Comparison of ENCODE assay signal across 11 cellular contexts in genomic region chr6:140078552-140079126, GRCh38.
DNase-seq lines count a peak whose midpoint lies in the region; ATAC-seq and TF ChIP-seq lines count a peak whose summit lies in the region.
"Had no signal": no experiment of that assay in that cellular context is flagged by ENCODE, and none has a peak within 500 bp of the region (broad histone marks: within the 10 kb centered on the region; RNA-seq: fewer than 3 reads in every experiment).

No MANE protein-coding gene starts in this region.

- DNase-seq in HFF-Myc (ENCODE audit: extremely low read depth, low read depth) = peak; percentile 96
- DNase-seq in cardiac fibroblast (ENCODE audit: low read depth in 2 of 2) = peak; percentile 91 to 96
- peak; percentile 37 for DNase-seq in kidney tubule cell (ENCODE audit: low spot score)
- DNase-seq in superior temporal gyrus (ENCODE audit: extremely low spot score) = peak; percentile 45
- DNase-seq in activated naive CD8-positive, alpha-beta T cell treated with anti-CD3 and anti-CD28 coated beads for 36 hours = no peak
- DNase-seq: activated CD8-positive, alpha-beta memory T cell treated with anti-CD3 and anti-CD28 coated beads, Interleukin-2, amount 10 ng/mL, durations not matched to agents 7 days and 5 days; GDM1 had no signal

- no peak overlapping the region for H3K27ac Mint-ChIP-seq in activated naive CD8-positive, alpha-beta T cell treated with anti-CD3 and anti-CD28 coated beads for 36 hours
- H3K27ac Mint-ChIP-seq: activated CD8-positive, alpha-beta memory T cell treated with anti-CD3 and anti-CD28 coated beads, Interleukin-2, amount 10 ng/mL, durations not matched to agents 7 days and 5 days had no signal

- H3K36me3 Mint-ChIP-seq in activated naive CD8-positive, alpha-beta T cell treated with anti-CD3 and anti-CD28 coated beads for 36 hours = no peaks in the 10 kb centered on the region
- H3K36me3 Mint-ChIP-seq: activated CD8-positive, alpha-beta memory T cell treated with anti-CD3 and anti-CD28 coated beads, Interleukin-2, amount 10 ng/mL, durations not matched to agents 7 days and 5 days had no signal

- ATAC-seq in HG02642 (IDR thresholded peaks at IDR 0.05; ENCODE audit: poor library complexity, unreplicated experiment) (no peak), GM21576 (IDR thresholded peaks at IDR 0.05; ENCODE audit: unreplicated experiment) (no peak), GM21390 (IDR thresholded peaks at IDR 0.05; ENCODE audit: unreplicated experiment) (no peak)
- ATAC-seq: activated CD8-positive, alpha-beta memory T cell treated with anti-CD3 and anti-CD28 coated beads, Interleukin-2, amount 10 ng/mL, durations not matched to agents 7 days and 5 days had no signal

- H3K4me1 Mint-ChIP-seq in activated naive CD8-positive, alpha-beta T cell treated with anti-CD3 and anti-CD28 coated beads for 36 hours = no peaks in the 10 kb centered on the region
- H3K4me1 Mint-ChIP-seq: activated CD8-positive, alpha-beta memory T cell treated with anti-CD3 and anti-CD28 coated beads, Interleukin-2, amount 10 ng/mL, durations not matched to agents 7 days and 5 days had no signal

- H3K4me3 ChIP-seq in HFF-Myc (replicated peaks; ENCODE audit: low read depth, low read length) (no peak overlapping the region), cardiac fibroblast (replicated peaks in 1 of 2; ENCODE audit: low read depth in 2 of 2, low read length in 2 of 2) (no peak overlapping the region)
- H3K4me3 ChIP-seq: SJCRH30 had no signal

- no peak overlapping the region for H3K4me3 Mint-ChIP-seq in activated naive CD8-positive, alpha-beta T cell treated with anti-CD3 and anti-CD28 coated beads for 36 hours
- H3K4me3 Mint-ChIP-seq: activated CD8-positive, alpha-beta memory T cell treated with anti-CD3 and anti-CD28 coated beads, Interleukin-2, amount 10 ng/mL, durations not matched to agents 7 days and 5 days had no signal

- no peaks in the 10 kb centered on the region for H3K9me3 Mint-ChIP-seq in activated naive CD8-positive, alpha-beta T cell treated with anti-CD3 and anti-CD28 coated beads for 36 hours

- peaks cover 11% of the 10 kb centered on the region for H3K27me3 Mint-ChIP-seq in activated naive CD8-positive, alpha-beta T cell treated with anti-CD3 and anti-CD28 coated beads for 36 hours
- H3K27me3 Mint-ChIP-seq: activated CD8-positive, alpha-beta memory T cell treated with anti-CD3 and anti-CD28 coated beads, Interleukin-2, amount 10 ng/mL, durations not matched to agents 7 days and 5 days had no signal

- no peak for TF ChIP-seq CTCF in HFF-Myc (IDR thresholded peaks at IDR 0.05; ENCODE audit: low read depth, low read length, missing control alignments)
- no peak for TF ChIP-seq CTCF in cardiac fibroblast (IDR thresholded peaks at IDR 0.05; ENCODE audit: low read depth, low read length)
